In the genomic region with DNA sequence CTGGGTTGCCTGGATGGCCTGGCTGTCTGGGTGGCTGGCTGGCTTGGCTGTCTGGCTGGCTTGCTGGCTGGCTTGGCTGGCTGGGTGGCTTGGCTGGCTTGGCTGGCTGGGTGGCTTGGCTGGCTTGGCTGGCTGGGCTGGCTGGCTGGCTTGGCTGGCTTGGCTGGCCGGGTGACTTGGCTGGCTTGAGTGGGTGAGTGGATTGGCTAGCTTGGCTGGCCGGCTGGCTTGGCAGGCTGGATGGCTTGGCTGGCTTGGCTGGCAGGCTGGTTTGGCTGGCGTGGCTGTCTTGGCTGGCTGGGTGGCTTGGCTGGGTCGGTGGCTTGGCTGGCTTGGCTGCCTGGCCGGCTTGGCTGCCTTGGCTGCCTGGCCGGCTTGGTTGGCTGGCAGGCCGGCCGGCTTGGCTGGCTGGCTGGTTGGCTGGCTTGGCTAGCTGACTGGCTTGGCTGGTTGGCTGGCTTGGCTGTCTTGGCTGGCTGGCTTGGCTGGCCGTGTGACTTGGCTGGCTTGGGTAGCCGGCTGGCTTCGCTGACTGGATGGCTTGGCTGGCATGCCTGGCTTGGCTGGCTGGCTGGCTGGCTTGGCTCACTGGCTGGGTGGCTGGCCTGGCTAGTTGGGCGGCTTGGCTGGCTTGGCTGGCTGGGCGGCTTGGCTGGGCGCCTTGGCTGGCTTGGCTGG, we compare ENCODE assay signal across 8 cellular contexts.
A peak's percentile ranks its signal among the peaks of the same experiment; 100 is the strongest.
DNase-seq lines count a peak whose midpoint lies in the region; ATAC-seq and TF ChIP-seq lines count a peak whose summit lies in the region.
"Not testable (repeated sequence)": the region's sequence is repeated elsewhere in the genome, so short reads cannot be mapped to it uniquely, and the experiment has no call there.

No MANE protein-coding gene starts in this region.

- H3K36me3 Mint-ChIP-seq in CD8-positive, alpha-beta T cell; activated CD4-positive, alpha-beta T cell treated with anti-CD3 and anti-CD28 coated beads, Interleukin-2, amount 10 ng/mL, durations not matched to agents 24 days and 14 days (ENCODE audit: low read depth): not testable (repeated sequence)

- TF ChIP-seq CTCF in CD8-positive, alpha-beta T cell (IDR thresholded peaks at IDR 0.05), result not testable (repeated sequence)

- CTCF ChIA-PET in CD8-positive, alpha-beta T cell (lab: Charles Lee), result not testable (repeated sequence)

- H3K9me3 Mint-ChIP-seq in CD8-positive, alpha-beta T cell; activated CD4-positive, alpha-beta T cell treated with anti-CD3 and anti-CD28 coated beads, Interleukin-2, amount 10 ng/mL, durations not matched to agents 24 days and 14 days: not testable (repeated sequence)

- H3K36me3 ChIP-seq in CD8-positive, alpha-beta T cell (ENCODE audit: insufficient read depth, low read length), result not testable (repeated sequence)

- not testable (repeated sequence) for H3K27ac Mint-ChIP-seq in CD8-positive, alpha-beta T cell; activated CD4-positive, alpha-beta T cell treated with anti-CD3 and anti-CD28 coated beads, Interleukin-2, amount 10 ng/mL, durations not matched to agents 24 days and 14 days

- H3K9me3 ChIP-seq in CD8-positive, alpha-beta T cell (ENCODE audit: low read length), result not testable (repeated sequence)

- POLR2A ChIA-PET in CD8-positive, alpha-beta T cell (lab: Charles Lee), result not testable (repeated sequence)

- not testable (repeated sequence) for H3K27ac ChIP-seq in CD8-positive, alpha-beta T cell (ENCODE audit: low read depth, low read length)

- H3K27me3 ChIP-seq in CD8-positive, alpha-beta T cell (ENCODE audit: insufficient read depth, low read length), result not testable (repeated sequence)

- not testable (repeated sequence) for H3K4me3 Mint-ChIP-seq in CD8-positive, alpha-beta T cell; activated CD4-positive, alpha-beta T cell treated with anti-CD3 and anti-CD28 coated beads, Interleukin-2, amount 10 ng/mL, durations not matched to agents 24 days and 14 days

- H3K4me1 ChIP-seq in CD8-positive, alpha-beta T cell (ENCODE audit: insufficient read depth, low read length), result not testable (repeated sequence)

- intact Hi-C loops in CD8-positive, alpha-beta T cell (cut with DNase I, micrococcal nuclease); activated CD4-positive, alpha-beta T cell treated with anti-CD3 and anti-CD28 coated beads, Interleukin-2, amount 10 ng/mL, durations not matched to agents 24 days and 14 days (cut with micrococcal nuclease); posterior cingulate gyrus (cut with DNase I): not testable (repeated sequence)

- DNase-seq in CD8-positive, alpha-beta T cell, result peak; percentile 21 to 72 (median 37)
- DNase-seq in LoVo (ENCODE audit: low spot score), result peak; percentile 0
- DNase-seq in activated CD4-positive, alpha-beta T cell treated with anti-CD3 and anti-CD28 coated beads, Interleukin-2, amount 10 ng/mL, durations not matched to agents 24 days and 14 days, result peak; percentile 78
- DNase-seq in activated gamma-delta T cell treated with Interleukin-2 at 50 U/mL for 16 hours, result peak; percentile 51
- peak; percentile 29 for DNase-seq in effector CD4-positive, alpha-beta T cell
- DNase-seq in islet precursor cell, result peak; percentile 87
- peak in 7 of 10 donors; percentile 28 to 98 (median 63) for DNase-seq in posterior cingulate gyrus
- peak; percentile 51 for DNase-seq in stimulated activated CD8-positive, alpha-beta memory T cell treated with anti-CD3 and anti-CD28 coated beads, Interleukin-4, amount 100 ng/mL, for 48 hours

- not testable (repeated sequence) for ATAC-seq in CD8-positive, alpha-beta T cell

- H3K4me1 Mint-ChIP-seq in CD8-positive, alpha-beta T cell (ENCODE audit: low read depth); activated CD4-positive, alpha-beta T cell treated with anti-CD3 and anti-CD28 coated beads, Interleukin-2, amount 10 ng/mL, durations not matched to agents 24 days and 14 days: not testable (repeated sequence)

- H3K4me3 ChIP-seq in CD8-positive, alpha-beta T cell (ENCODE audit: low read depth, low read length), result not testable (repeated sequence)

- not testable (repeated sequence) for H3K27me3 Mint-ChIP-seq in CD8-positive, alpha-beta T cell (ENCODE audit: low read depth); activated CD4-positive, alpha-beta T cell treated with anti-CD3 and anti-CD28 coated beads, Interleukin-2, amount 10 ng/mL, durations not matched to agents 24 days and 14 days

Comparison
In these comparisons a context has a peak if more than half of its experiments do, and no peak if none do; other contexts are left out.
1. DNase-seq: peak in every context shown above with its lines; median percentile 87 in islet precursor cell; 78 in activated CD4-positive, alpha-beta T cell treated with anti-CD3 and anti-CD28 coated beads, Interleukin-2, amount 10 ng/mL, durations not matched to agents 24 days and 14 days; 63 in posterior cingulate gyrus; 51 in activated gamma-delta T cell treated with Interleukin-2 at 50 U/mL for 16 hours; 51 in stimulated activated CD8-positive, alpha-beta memory T cell treated with anti-CD3 and anti-CD28 coated beads, Interleukin-4, amount 100 ng/mL, for 48 hours; 37 in CD8-positive, alpha-beta T cell; 29 in effector CD4-positive, alpha-beta T cell; 0 in LoVo.